8 cellular contexts compared by ENCODE assay signal in genomic region chr16:74773431-74774222, GRCh38. TPM values are rescaled to one million over a fixed set of nuclear protein-coding genes. Genes with fewer than 3 reads are reported as not detected.
DNase-seq lines count a peak whose midpoint lies in the region; ATAC-seq lines count a peak whose summit lies in the region.

No MANE protein-coding gene starts in this region.

- H3K36me3 Mint-ChIP-seq in activated T-helper 2 cell treated with anti-CD3 and anti-CD28 coated beads, Interferon-gamma antibody, Interleukin-2, Interleukin-4, amounts not matched to agents 10 μg/mL and 5 μg/mL and 100 μg/mL, durations not matched to agents 14 hours and 24 hours and 36 hours (ENCODE audit: low read depth): no peaks in the 10 kb centered on the region
- no peaks in the 10 kb centered on the region for H3K36me3 Mint-ChIP-seq in stimulated activated effector memory CD8-positive, alpha-beta T cell treated with anti-CD3 and anti-CD28 coated beads, Interleukin-12 subunit alpha, Interleukin-12 subunit beta, amount 100 ng/mL, for 72 hours

- intact Hi-C loops in activated T-helper 2 cell treated with anti-CD3 and anti-CD28 coated beads, Interferon-gamma antibody, Interleukin-2, Interleukin-4, amounts not matched to agents 10 μg/mL and 5 μg/mL and 100 μg/mL, durations not matched to agents 14 hours and 24 hours and 36 hours (cut with micrococcal nuclease): loop anchor here (5.0 kb wide), 1 partner anchor 66 kb away; no protein-coding TSS in a partner anchor

- no peaks in the 10 kb centered on the region for H3K9me3 Mint-ChIP-seq in activated T-helper 2 cell treated with anti-CD3 and anti-CD28 coated beads, Interferon-gamma antibody, Interleukin-2, Interleukin-4, amounts not matched to agents 10 μg/mL and 5 μg/mL and 100 μg/mL, durations not matched to agents 14 hours and 24 hours and 36 hours
- no peaks in the 10 kb centered on the region for H3K9me3 Mint-ChIP-seq in stimulated activated effector memory CD8-positive, alpha-beta T cell treated with anti-CD3 and anti-CD28 coated beads, Interleukin-12 subunit alpha, Interleukin-12 subunit beta, amount 100 ng/mL, for 72 hours

- ATAC-seq in stimulated activated effector memory CD8-positive, alpha-beta T cell treated with anti-CD3 and anti-CD28 coated beads, Interleukin-12 subunit alpha, Interleukin-12 subunit beta, amount 100 ng/mL, for 72 hours: no peak

- peak overlapping the region; percentile 96 for H3K27ac ChIP-seq in layer of hippocampus (ENCODE audit: low read depth, low read length)

- H3K27me3 Mint-ChIP-seq in activated T-helper 2 cell treated with anti-CD3 and anti-CD28 coated beads, Interferon-gamma antibody, Interleukin-2, Interleukin-4, amounts not matched to agents 10 μg/mL and 5 μg/mL and 100 μg/mL, durations not matched to agents 14 hours and 24 hours and 36 hours (ENCODE audit: low read depth): peaks cover 34% of the 10 kb centered on the region

- DNase-seq in DMS79 treated with DMSO at 0.1 percent for 48 hours (lab: John Stamatoyannopoulos, UW) (peak; percentile 22), DMS79 (lab: John Stamatoyannopoulos, UW) (no peak), NOMO-1 (lab: John Stamatoyannopoulos, UW; ENCODE audit: unreplicated experiment in 2 of 2) (no peak), NCI-H1105 (lab: John Stamatoyannopoulos, UW) (no peak), COR-L47 (lab: John Stamatoyannopoulos, UW) (no peak)
- no peak for DNase-seq in activated T-helper 2 cell treated with anti-CD3 and anti-CD28 coated beads, Interferon-gamma antibody, Interleukin-2, Interleukin-4, amounts not matched to agents 10 μg/mL and 5 μg/mL and 100 μg/mL, durations not matched to agents 14 hours and 24 hours and 36 hours (ENCODE audit: low spot score)
- DNase-seq in stimulated activated effector memory CD8-positive, alpha-beta T cell treated with anti-CD3 and anti-CD28 coated beads, Interleukin-12 subunit alpha, Interleukin-12 subunit beta, amount 100 ng/mL, for 72 hours (ENCODE audit: low spot score in 2 of 2): no peak

- H3K4me3 Mint-ChIP-seq in activated T-helper 2 cell treated with anti-CD3 and anti-CD28 coated beads, Interferon-gamma antibody, Interleukin-2, Interleukin-4, amounts not matched to agents 10 μg/mL and 5 μg/mL and 100 μg/mL, durations not matched to agents 14 hours and 24 hours and 36 hours (ENCODE audit: low read depth): peak overlapping the region; percentile 24
- H3K4me3 Mint-ChIP-seq in stimulated activated effector memory CD8-positive, alpha-beta T cell treated with anti-CD3 and anti-CD28 coated beads, Interleukin-12 subunit alpha, Interleukin-12 subunit beta, amount 100 ng/mL, for 72 hours: peak overlapping the region; percentile 65

- H3K27ac Mint-ChIP-seq in activated T-helper 2 cell treated with anti-CD3 and anti-CD28 coated beads, Interferon-gamma antibody, Interleukin-2, Interleukin-4, amounts not matched to agents 10 μg/mL and 5 μg/mL and 100 μg/mL, durations not matched to agents 14 hours and 24 hours and 36 hours: no peak overlapping the region
- H3K27ac Mint-ChIP-seq in stimulated activated effector memory CD8-positive, alpha-beta T cell treated with anti-CD3 and anti-CD28 coated beads, Interleukin-12 subunit alpha, Interleukin-12 subunit beta, amount 100 ng/mL, for 72 hours: no peak overlapping the region

- peaks cover 5% of the 10 kb centered on the region for H3K4me1 Mint-ChIP-seq in activated T-helper 2 cell treated with anti-CD3 and anti-CD28 coated beads, Interferon-gamma antibody, Interleukin-2, Interleukin-4, amounts not matched to agents 10 μg/mL and 5 μg/mL and 100 μg/mL, durations not matched to agents 14 hours and 24 hours and 36 hours (ENCODE audit: low read depth)
- peaks cover 14% of the 10 kb centered on the region for H3K4me1 Mint-ChIP-seq in stimulated activated effector memory CD8-positive, alpha-beta T cell treated with anti-CD3 and anti-CD28 coated beads, Interleukin-12 subunit alpha, Interleukin-12 subunit beta, amount 100 ng/mL, for 72 hours

- H3K27me3 ChIP-seq in layer of hippocampus (ENCODE audit: control insufficient read depth, insufficient read depth, low read length): no peaks in the 10 kb centered on the region

RNA-seq across cellular contexts. Expression of gene FA2H, which starts 1.0 kb away (rescaled TPM):
- total RNA-seq in activated T-helper 2 cell treated with anti-CD3 and anti-CD28 coated beads, Interferon-gamma antibody, Interleukin-2, Interleukin-4, amounts not matched to agents 10 μg/mL and 5 μg/mL and 100 μg/mL, durations not matched to agents 14 hours and 24 hours and 36 hours: not detected in 2 replicates
